ENCODE assay signal across 39 cellular contexts in genomic region chr11:61498767-61499341, GRCh38. TPM values are rescaled to one million over a fixed set of nuclear protein-coding genes. Genes with fewer than 3 reads are reported as not detected.
DNase-seq lines count a peak whose midpoint lies in the region; ATAC-seq, FAIRE-seq and TF ChIP-seq lines count a peak whose summit lies in the region.
"Had no signal": no experiment of that assay in that cellular context is flagged by ENCODE, and none has a peak within 500 bp of the region (broad histone marks: within the 10 kb centered on the region; RNA-seq: fewer than 3 reads in every experiment).

No MANE protein-coding gene starts in this region.

- peak overlapping the region; percentile 27; the same call in 1 of the 2 replicates for H2BK20ac ChIP-seq in H1 (ENCODE audit: low read length)

- BruUV-seq in HepG2 (replicated peaks; lab: Mats Ljungman, UMichigan), result no TSS peak

- no peak for TF ChIP-seq CTCF in HepG2 (CRISPR knock-in tag; IDR thresholded peaks at IDR 0.05)
- no peak for TF ChIP-seq CTCF in right lobe of liver (IDR thresholded peaks at IDR 0.05)
- TF ChIP-seq CTCF in OCI-LY1 (IDR thresholded peaks at IDR 0.05; ENCODE audit: low read length), result no peak
- no peak for TF ChIP-seq CTCF in H1 (IDR thresholded peaks at IDR 0.05; ENCODE audit: control extremely low read depth in 1 of 3, insufficient read depth in 1 of 3, low read depth in 1 of 3, low read length in 3 of 3)
- no peak for TF ChIP-seq CTCF in tibial artery (IDR thresholded peaks at IDR 0.05)

- no peaks in the 10 kb centered on the region for H3K9me3 ChIP-seq in HepG2 (ENCODE audit: low read length)
- no peaks in the 10 kb centered on the region for H3K9me3 ChIP-seq in right lobe of liver
- no peaks in the 10 kb centered on the region for H3K9me3 ChIP-seq in OCI-LY1 (ENCODE audit: low read length)
- H3K9me3 ChIP-seq in H1 (ENCODE audit: insufficient read depth in 2 of 2, low read depth in 1 of 2, low read length in 1 of 2), result no peaks in the 10 kb centered on the region
- H3K9me3 ChIP-seq in tibial artery, result no peaks in the 10 kb centered on the region
- H3K9me3 ChIP-seq: ascending aorta, pancreas, upper lobe of right lung had no signal

- no peak overlapping the region for H3K4me3 ChIP-seq in HepG2 (replicated peaks in 1 of 3; ENCODE audit: insufficient read depth in 1 of 3, low read depth in 2 of 3, low read length in 3 of 3)
- no peak overlapping the region for H3K4me3 ChIP-seq in right lobe of liver
- H3K4me3 ChIP-seq in OCI-LY1 (ENCODE audit: low read depth, low read length, poor library complexity, severe bottlenecking), result no peak overlapping the region
- H3K4me3 ChIP-seq in H1 (ENCODE audit: extremely low read depth in 1 of 4, insufficient read depth in 2 of 4, low read depth in 3 of 4, low read length in 4 of 4), result no peak overlapping the region
- H3K4me3 ChIP-seq in tibial artery, result no peak overlapping the region
- H3K4me3 ChIP-seq: ascending aorta, hepatocyte, pancreas, skin epidermis, upper lobe of right lung had no signal

- H3K4me3 Mint-ChIP-seq in activated T-helper 17 cell treated with anti-CD3 and anti-CD28 coated beads, Interleukin-2, amount 50 U/mL, for 72 hours, result no peak overlapping the region
- H3K4me3 Mint-ChIP-seq: activated CD8-positive, alpha-beta memory T cell treated with anti-CD3 and anti-CD28 coated beads, Interleukin-2, amount 10 ng/mL, durations not matched to agents 7 days and 5 days; activated T-cell treated with anti-CD3 and anti-CD28 coated beads, Interleukin-2, amount 50 U/mL, for 4 hours; CD4-positive, alpha-beta T cell; nephron progenitor cell; stimulated activated naive B cell treated with anti-CD40 and anti-IgM and Interleukin-4, amounts not matched to agents 10 μg/mL and 1 μg/mL and 100 μg/mL, for 72 hours; T-helper 17 cell had no signal

- H3K27ac ChIP-seq in HepG2 (ENCODE audit: extremely low read length, insufficient read depth, low read length) (no peak overlapping the region), right lobe of liver (no peak overlapping the region), OCI-LY1 (ENCODE audit: low read depth, low read length, poor library complexity, severe bottlenecking) (no peak overlapping the region), H1 (ENCODE audit: low read depth, low read length) (no peak overlapping the region), tibial artery (no peak overlapping the region)
- H3K27ac ChIP-seq: ascending aorta, hepatocyte, pancreas, skin epidermis, upper lobe of right lung had no signal

- H3K27me3 ChIP-seq in HepG2 (ENCODE audit: control insufficient read depth in 1 of 2, insufficient read depth in 2 of 2, low read length in 2 of 2), result peaks cover 3 to 5% of the 10 kb centered on the region in 2 experiments; a peak in 2 of 5 replicates
- no peaks in the 10 kb centered on the region for H3K27me3 ChIP-seq in right lobe of liver
- H3K27me3 ChIP-seq in OCI-LY1 (ENCODE audit: insufficient read depth, low read length), result no peaks in the 10 kb centered on the region
- H3K27me3 ChIP-seq in H1 (replicated peaks in 1 of 4; ENCODE audit: control insufficient read depth in 3 of 4, extremely low read depth in 1 of 4, insufficient read depth in 3 of 4, low read length in 3 of 4), result peaks cover 0 to 8% (median 4%) of the 10 kb centered on the region in 4 experiments; a peak in 4 of 7 replicates
- no peaks in the 10 kb centered on the region for H3K27me3 ChIP-seq in tibial artery
- H3K27me3 ChIP-seq: ascending aorta, hepatocyte, pancreas, upper lobe of right lung had no signal

- no peak overlapping the region for H4K8ac ChIP-seq in H1 (ENCODE audit: extremely low read depth, insufficient read depth, low read length)

- in situ Hi-C loops in HepG2 (cut with HindIII; ENCODE audit: extremely low pct_ligation_motif_present, low pct_unique_long_range_greater_than_20kb), result no loop called here

- peak overlapping the region; percentile 84 for H4K91ac ChIP-seq in H1 (replicated peaks; ENCODE audit: insufficient read length, low read length)

- H4K20me1 ChIP-seq in HepG2 (ENCODE audit: insufficient read depth, low read length) (no peaks in the 10 kb centered on the region), OCI-LY1 (ENCODE audit: insufficient read depth, low read length) (no peaks in the 10 kb centered on the region), H1 (replicated peaks in 1 of 2; ENCODE audit: control insufficient read depth in 1 of 2, insufficient read depth in 2 of 2, low read length in 2 of 2) (peaks cover 0 to 7% of the 10 kb centered on the region in 2 experiments)

- TF ChIP-seq EP300 in HepG2 (IDR thresholded peaks at IDR 0.05; ENCODE audit: low read depth in 2 of 2, low read length in 2 of 2) (no peak), HepG2 (CRISPR knock-in tag; IDR thresholded peaks at IDR 0.05; ENCODE audit: borderline replicate concordance) (no peak), H1 (IDR thresholded peaks at IDR 0.05; ENCODE audit: borderline replicate concordance in 1 of 2, low read depth in 2 of 2, low read length in 2 of 2) (no peak)

- FAIRE-seq in HepG2 (lab: Jason Lieb, UNC) (no peak), H1 (lab: Jason Lieb, UNC) (no peak)
- FAIRE-seq: A204.1, colon, D721Med, endothelial cell of umbilical vein, frontal cortex, pancreas had no signal

- WGBS in HepG2 (ENCODE audit: low lambda C conversion rate), result 43% methylated on average over 15 of the region's 15 CpGs
- 71% methylated on average over 9 of the region's 15 CpGs for WGBS in right lobe of liver (ENCODE audit: insufficient coverage, low coverage, low lambda C conversion rate, missing lambda C conversion rate)
- WGBS in H1 (ENCODE audit: extremely low coverage in 1 of 2, insufficient coverage in 1 of 2, insufficient read length in 1 of 2, insufficient replicate concordance in 2 of 2, low coverage in 1 of 2, low lambda C conversion rate in 2 of 2, missing lambda C conversion rate in 1 of 2), 2 experiments, result 92% methylated on average over 15 of the region's 15 CpGs; no CpG with 5 or more reads in 1 of the 2 experiments

- H3K18ac ChIP-seq in H1 (ENCODE audit: extremely low read depth, low read length), result no peak overlapping the region

- peak overlapping the region; percentile 89; the same call in 1 of the 2 replicates for H2AK5ac ChIP-seq in H1 (ENCODE audit: low read depth, low read length)

- TF ChIP-seq RAD21 in HepG2 (CRISPR knock-in tag; IDR thresholded peaks at IDR 0.05), result no peak
- TF ChIP-seq RAD21 in H1 (IDR thresholded peaks at IDR 0.05 in 1 of 2, conservative IDR thresholded peaks at IDR 0.05 in 1 of 2; ENCODE audit: low read depth in 2 of 2, low read length in 2 of 2), result no peak

- intact Hi-C loops in HepG2 (cut with micrococcal nuclease; ENCODE audit: unreplicated experiment), result no loop called here
- intact Hi-C loops in right lobe of liver (cut with DNase I), result no loop called here
- intact Hi-C loops in tibial artery (cut with DNase I; ENCODE audit: low total_unique reads), result no loop called here

- H2BK12ac ChIP-seq in H1 (ENCODE audit: low read depth, low read length), result peak overlapping the region; percentile 92; the same call in 1 of the 2 replicates

- no peaks in the 10 kb centered on the region for H3K4me1 Mint-ChIP-seq in activated T-helper 17 cell treated with anti-CD3 and anti-CD28 coated beads, Interleukin-2, amount 50 U/mL, for 72 hours
- H3K4me1 Mint-ChIP-seq: stimulated activated naive B cell treated with anti-CD40 and anti-IgM and Interleukin-4, amounts not matched to agents 10 μg/mL and 1 μg/mL and 100 μg/mL, for 72 hours; T-helper 17 cell had no signal

- H3K79me1 ChIP-seq in H1 (ENCODE audit: low read depth, low read length), result no peaks in the 10 kb centered on the region

- H3K4ac ChIP-seq in H1 (replicated peaks; ENCODE audit: insufficient read length, low read depth, low read length), result no peak overlapping the region

- H3K36me3 ChIP-seq in HepG2 (replicated peaks in 1 of 2; ENCODE audit: control insufficient read depth in 1 of 2, insufficient read depth in 2 of 2, low read length in 2 of 2) (no peaks in the 10 kb centered on the region), right lobe of liver (no peaks in the 10 kb centered on the region), OCI-LY1 (ENCODE audit: insufficient read depth, low read length) (no peaks in the 10 kb centered on the region), H1 (ENCODE audit: control insufficient read depth in 2 of 4, insufficient read depth in 4 of 4, low read length in 3 of 4) (no peaks in the 10 kb centered on the region), tibial artery (no peaks in the 10 kb centered on the region)
- H3K36me3 ChIP-seq: ascending aorta, pancreas, upper lobe of right lung had no signal

- H3K14ac ChIP-seq in H1 (ENCODE audit: insufficient read length), result no peak overlapping the region

- no peak overlapping the region for H3K23ac ChIP-seq in H1 (ENCODE audit: insufficient read length)

- H3K9ac ChIP-seq in HepG2 (ENCODE audit: insufficient read depth, low read depth, low read length) (no peak overlapping the region), OCI-LY1 (ENCODE audit: low read length) (no peak overlapping the region), H1 (replicated peaks in 1 of 4; ENCODE audit: extremely low read depth in 1 of 4, low read depth in 3 of 4, low read length in 3 of 4) (no peak overlapping the region)

- no peaks in the 10 kb centered on the region for H3K27me3 Mint-ChIP-seq in activated T-helper 17 cell treated with anti-CD3 and anti-CD28 coated beads, Interleukin-2, amount 50 U/mL, for 72 hours
- H3K27me3 Mint-ChIP-seq: activated CD8-positive, alpha-beta memory T cell treated with anti-CD3 and anti-CD28 coated beads, Interleukin-2, amount 10 ng/mL, durations not matched to agents 7 days and 5 days; CD4-positive, alpha-beta T cell had no signal

- peak overlapping the region; percentile 88; the same call in 1 of the 2 replicates for H2BK5ac ChIP-seq in H1 (ENCODE audit: low read depth, low read length)

- H3K9me3 Mint-ChIP-seq in activated T-helper 17 cell treated with anti-CD3 and anti-CD28 coated beads, Interleukin-2, amount 50 U/mL, for 72 hours, result no peaks in the 10 kb centered on the region
- H3K9me3 Mint-ChIP-seq: activated T-cell treated with anti-CD3 and anti-CD28 coated beads, Interleukin-2, amount 50 U/mL, for 4 hours; CD4-positive, alpha-beta T cell; nephron progenitor cell; stimulated activated naive B cell treated with anti-CD40 and anti-IgM and Interleukin-4, amounts not matched to agents 10 μg/mL and 1 μg/mL and 100 μg/mL, for 72 hours had no signal

- DNase-seq in HepG2 (ENCODE audit: low spot score), result no peak
- DNase-seq in right lobe of liver, result no peak
- DNase-seq in H1 (ENCODE audit: low read depth in 1 of 2, low spot score in 2 of 2), result no peak
- no peak for DNase-seq in NCI-H2227 (lab: John Stamatoyannopoulos, UW; ENCODE audit: unreplicated experiment)
- DNase-seq in tibial artery, result no peak
- DNase-seq: activated CD4-positive, alpha-beta T cell treated with anti-CD3 and anti-CD28 coated beads, Interleukin-2, amount 50 U/mL, for 4 hours; activated CD8-positive, alpha-beta memory T cell treated with anti-CD3 and anti-CD28 coated beads, Interleukin-2, amount 10 ng/mL, durations not matched to agents 7 days and 5 days; activated gamma-delta T cell treated with Interleukin-2 at 50 U/mL for 16 hours; activated T-cell treated with anti-CD3 and anti-CD28 coated beads, Interleukin-2, amount 50 U/mL, for 4 hours; AML-193; CD4-positive, alpha-beta T cell; DND-41; GF-D8; GOT3; mammary epithelial cell; NCI-H1092; NCI-H1694; NCI-H2171; NCI-H524; nephron progenitor cell; retina; stimulated activated naive B cell treated with anti-CD40 and anti-IgM and Interleukin-4, amounts not matched to agents 10 μg/mL and 1 μg/mL and 100 μg/mL, for 72 hours; substantia nigra; T-helper 17 cell; upper lobe of right lung had no signal

- no peak for ATAC-seq in HepG2
- ATAC-seq in right lobe of liver, result no peak
- ATAC-seq in HG03280 (IDR thresholded peaks at IDR 0.05; ENCODE audit: unreplicated experiment), result no peak
- ATAC-seq in activated T-helper 17 cell treated with anti-CD3 and anti-CD28 coated beads, Interleukin-2, amount 50 U/mL, for 72 hours (replicated peaks), result no peak
- ATAC-seq: activated CD4-positive, CD25-positive, alpha-beta regulatory T cell treated with anti-CD3 and anti-CD28 coated beads, Interleukin-2, amount 50 U/mL, for 24 hours; activated CD8-positive, alpha-beta memory T cell treated with anti-CD3 and anti-CD28 coated beads, Interleukin-2, amount 10 ng/mL, durations not matched to agents 7 days and 5 days; activated T-cell treated with anti-CD3 and anti-CD28 coated beads, Interleukin-2, amount 50 U/mL, for 4 hours; pancreas; SK-N-SH treated with all-trans-retinoic acid at 6 μM for 48 hours; stimulated activated naive B cell treated with anti-CD40 and anti-IgM and Interleukin-4, amounts not matched to agents 10 μg/mL and 1 μg/mL and 100 μg/mL, for 72 hours; T-helper 17 cell; upper lobe of right lung had no signal

- no peak overlapping the region for H4K5ac ChIP-seq in H1 (ENCODE audit: insufficient read length, low read depth, low read length)

- H3F3A ChIP-seq in OCI-LY1 (ENCODE audit: insufficient read depth, low read length), result no peaks in the 10 kb centered on the region

- no peak overlapping the region for H2BK15ac ChIP-seq in H1 (ENCODE audit: low read length)

- no peaks in the 10 kb centered on the region for H3K9me2 ChIP-seq in OCI-LY1 (ENCODE audit: low read depth, low read length)

- H3K56ac ChIP-seq in H1 (replicated peaks; ENCODE audit: insufficient read length, low read depth, low read length), result no peak overlapping the region

- H3K36me3 Mint-ChIP-seq in activated T-helper 17 cell treated with anti-CD3 and anti-CD28 coated beads, Interleukin-2, amount 50 U/mL, for 72 hours (ENCODE audit: low read depth), result no peaks in the 10 kb centered on the region
- H3K36me3 Mint-ChIP-seq: activated CD8-positive, alpha-beta memory T cell treated with anti-CD3 and anti-CD28 coated beads, Interleukin-2, amount 10 ng/mL, durations not matched to agents 7 days and 5 days; stimulated activated naive B cell treated with anti-CD40 and anti-IgM and Interleukin-4, amounts not matched to agents 10 μg/mL and 1 μg/mL and 100 μg/mL, for 72 hours had no signal

- H3K23me2 ChIP-seq in H1 (ENCODE audit: low read depth, low read length), result peaks cover 12% of the 10 kb centered on the region; the same call in 1 of the 2 replicates

- POLR2A ChIA-PET in HepG2 (lab: Yijun Ruan, JAX) (interaction anchor here (1.4 kb wide), 1 partner anchor 9 kb away, joined by 4 read pairs; no protein-coding TSS in a partner anchor), H1 (lab: Charles Lee; ENCODE audit: partially characterized antibody) (interaction anchor here (1.2 to 2.6 kb wide), 4 partner anchors 10 to 16 kb away, joined by 4 to 11 read pairs (median 6); no protein-coding TSS in a partner anchor)

- no peak overlapping the region for H3K27ac Mint-ChIP-seq in activated T-helper 17 cell treated with anti-CD3 and anti-CD28 coated beads, Interleukin-2, amount 50 U/mL, for 72 hours
- H3K27ac Mint-ChIP-seq: activated CD8-positive, alpha-beta memory T cell treated with anti-CD3 and anti-CD28 coated beads, Interleukin-2, amount 10 ng/mL, durations not matched to agents 7 days and 5 days; CD4-positive, alpha-beta T cell; nephron progenitor cell; stimulated activated naive B cell treated with anti-CD40 and anti-IgM and Interleukin-4, amounts not matched to agents 10 μg/mL and 1 μg/mL and 100 μg/mL, for 72 hours; T-helper 17 cell had no signal

- H2BK120ac ChIP-seq in H1 (replicated peaks; ENCODE audit: low read depth, low read length), result peak overlapping the region; percentile 56

- TF ChIP-seq POLR2A in HepG2 (IDR thresholded peaks at IDR 0.05; ENCODE audit: insufficient read depth in 1 of 2, low read depth in 2 of 2, low read length in 2 of 2) (no peak), right lobe of liver (IDR thresholded peaks at IDR 0.05) (no peak), H1 (IDR thresholded peaks at IDR 0.05; ENCODE audit: control extremely low read depth in 1 of 2, low read depth in 2 of 2, low read length in 2 of 2) (no peak)

- H3K79me2 ChIP-seq in HepG2 (ENCODE audit: insufficient read depth, low read length) (no peaks in the 10 kb centered on the region), OCI-LY1 (ENCODE audit: insufficient read depth, low read length) (no peaks in the 10 kb centered on the region), H1 (ENCODE audit: control insufficient read depth in 1 of 2, insufficient read depth in 2 of 2, low read length in 2 of 2) (no peaks in the 10 kb centered on the region)
- H3K79me2 ChIP-seq: hepatocyte had no signal

- H3K4me1 ChIP-seq in HepG2 (ENCODE audit: insufficient read depth, low read length), result peaks cover 33% of the 10 kb centered on the region
- H3K4me1 ChIP-seq in right lobe of liver, result no peaks in the 10 kb centered on the region
- peaks cover 7% of the 10 kb centered on the region for H3K4me1 ChIP-seq in OCI-LY1 (ENCODE audit: insufficient read depth, low read length, severe bottlenecking)
- H3K4me1 ChIP-seq in H1 (replicated peaks in 1 of 4; ENCODE audit: control insufficient read depth in 3 of 4, insufficient read depth in 4 of 4, low read length in 3 of 4), result peaks cover 1 to 13% (median 7%) of the 10 kb centered on the region in 4 experiments; a peak in 6 of 7 replicates
- H3K4me1 ChIP-seq in tibial artery, result no peaks in the 10 kb centered on the region
- H3K4me1 ChIP-seq: ascending aorta, pancreas, upper lobe of right lung had no signal

- H3K4me2 ChIP-seq in HepG2 (ENCODE audit: low read depth, low read length) (peak overlapping the region; percentile 16), OCI-LY1 (ENCODE audit: low read length) (0 out of 2 replicates have a peak overlapping the region, but pooled peaks have one; percentile 11), H1 (ENCODE audit: insufficient read depth in 1 of 2, low read depth in 2 of 2, low read length in 2 of 2) (no peak overlapping the region; a peak in 1 of 4 replicates)
- H3K4me2 ChIP-seq: hepatocyte had no signal

- H2AFZ ChIP-seq in HepG2 (ENCODE audit: low read length), result no peak overlapping the region
- H2AFZ ChIP-seq in OCI-LY1 (ENCODE audit: low read length), result peak overlapping the region; percentile 12; the same call in 1 of the 2 replicates
- no peak overlapping the region for H2AFZ ChIP-seq in H1 (ENCODE audit: low read length)
- H2AFZ ChIP-seq: hepatocyte had no signal

- CTCF ChIA-PET in HepG2 (lab: Yijun Ruan, JAX; ENCODE audit: low intra/inter-chr PET ratio, low total read pairs), result no interaction called here
- CTCF ChIA-PET in H1 (lab: Charles Lee; ENCODE audit: partially characterized antibody), result interaction anchor here (0.9 to 40.4 kb wide), 3 partner anchors 19 to 70 kb away, joined by 3 to 2106 read pairs (median 5); a partner anchor contains a TSS

RNA-seq across cellular contexts. Expression of gene LRRC10B, which starts 9.7 kb away (rescaled TPM):
- total RNA-seq in HepG2 (2016; rRNA removed; fragmentation: Illumina TruSeq; extraction: Trizol), result not detected in 2 replicates
- total RNA-seq in HepG2 (2016; cell fraction: cytosol; rRNA removed; fragmentation: Illumina TruSeq; extraction: Trizol; ENCODE audit: low read depth), result not detected in 2 replicates
- total RNA-seq in HepG2 (2016; cell fraction: insoluble cytoplasmic fraction; rRNA removed; fragmentation: Illumina TruSeq; extraction: Trizol), result not detected in 2 replicates
- not detected in 2 replicates for total RNA-seq in HepG2 (2016; cell fraction: membrane; rRNA removed; fragmentation: Illumina TruSeq; extraction: Trizol)
- not detected in 2 replicates for total RNA-seq in HepG2 (2016; cell fraction: nucleus; rRNA removed; fragmentation: Illumina TruSeq; extraction: Trizol)
- polyA plus RNA-seq in HepG2 (2011; rRNA removed), result not detected in 2 replicates
- not detected in 2 replicates for polyA plus RNA-seq in HepG2 (2011; cell fraction: cytosol; rRNA removed)
- polyA plus RNA-seq in HepG2 (2011; cell fraction: nucleus; rRNA removed), result not detected in 2 replicates
- not detected in 2 replicates for polyA plus RNA-seq in HepG2 (2012)
- polyA plus RNA-seq in HepG2 (2016; cell fraction: cytosol; fragmentation: Illumina TruSeq; extraction: Trizol; ENCODE audit: low read depth), result not detected in 2 replicates
- not detected in 2 replicates for polyA plus RNA-seq in HepG2 (2016; cell fraction: insoluble cytoplasmic fraction; fragmentation: Illumina TruSeq; extraction: Trizol; ENCODE audit: low read depth)
- not detected in 2 replicates for polyA plus RNA-seq in HepG2 (2016; cell fraction: membrane; fragmentation: Illumina TruSeq; extraction: Trizol; ENCODE audit: low read depth)
- polyA plus RNA-seq in HepG2 (2016; cell fraction: nucleus; fragmentation: Illumina TruSeq; extraction: Trizol; ENCODE audit: insufficient read depth, low read depth), result not detected in 2 replicates
- not detected in 2 replicates for polyA minus RNA-seq in HepG2 (2011; rRNA and poly(A)+ RNA removed; ENCODE audit: low replicate concordance)
- not detected in 2 replicates for polyA minus RNA-seq in HepG2 (2011; cell fraction: cytosol; rRNA and poly(A)+ RNA removed)
- polyA minus RNA-seq in HepG2 (2011; cell fraction: nucleus; rRNA and poly(A)+ RNA removed), result not detected in 2 replicates
- not detected for total RNA-seq in right lobe of liver
- 0.47 and 0.61 TPM in 2 replicates for total RNA-seq in H1 (2021; fragmentation: NEBNext Ultra II Directional; extraction: Animal tissue kit (Norgen Biotek cat#: 25700))
- 0.71 and 1.1 TPM in 2 replicates for polyA plus RNA-seq in H1 (2011; rRNA removed)
- polyA plus RNA-seq in H1 (2011; cell fraction: cytosol; rRNA removed), result 0.58 TPM
- polyA plus RNA-seq in H1 (2011; cell fraction: nucleus; rRNA removed), result 1.1 TPM
- polyA plus RNA-seq in H1 (2012, experiment 1 of 2), result 0.15 to 0.57 TPM (median 0.38 TPM) in 4 replicates
- polyA plus RNA-seq in H1 (2012, experiment 2 of 2), result 0.66 TPM
- 0.51 TPM for polyA plus RNA-seq in H1 (2013, experiment 1 of 2)
- polyA plus RNA-seq in H1 (2013, experiment 2 of 2), result 0.53 TPM
- 0.27 and 0.79 TPM in 2 replicates for polyA minus RNA-seq in H1 (2011; rRNA and poly(A)+ RNA removed)
- polyA minus RNA-seq in H1 (2011; cell fraction: cytosol; rRNA and poly(A)+ RNA removed), result not detected
- 1.2 TPM for polyA minus RNA-seq in H1 (2011; cell fraction: nucleus; rRNA and poly(A)+ RNA removed)
- total RNA-seq in activated T-helper 17 cell treated with anti-CD3 and anti-CD28 coated beads, Interleukin-2, amount 50 U/mL, for 72 hours, result not detected
- total RNA-seq: activated T-cell treated with anti-CD3 and anti-CD28 coated beads, Interleukin-2, amount 50 U/mL, for 4 hours; CD4-positive, alpha-beta T cell; endothelial cell of umbilical vein; T-helper 17 cell had no signal
- polyA plus RNA-seq: endothelial cell of umbilical vein had no signal

Comparison
In these comparisons a context has a peak if more than half of its experiments do, and no peak if none do; other contexts are left out.
1. H3K4me2 ChIP-seq: peak in HepG2 (single experiment) and OCI-LY1 (single experiment); none in H1 (0 of 2).